In genomic region chr1:42177551-42177981, GRCh38 we compare ENCODE assay signal across 9 cellular contexts. TPM values are rescaled to one million over a fixed set of nuclear protein-coding genes. Genes with fewer than 3 reads are reported as not detected.
DNase-seq lines count a peak whose midpoint lies in the region; ATAC-seq and TF ChIP-seq lines count a peak whose summit lies in the region.
"Had no signal": no experiment of that assay in that cellular context is flagged by ENCODE, and none has a peak within 500 bp of the region (broad histone marks: within the 10 kb centered on the region; RNA-seq: fewer than 3 reads in every experiment).

No MANE protein-coding gene starts in this region.

- H3K27me3 ChIP-seq in breast epithelium (no peaks in the 10 kb centered on the region), upper lobe of right lung (no peaks in the 10 kb centered on the region)

- H3K4me3 ChIP-seq in breast epithelium = no peak overlapping the region
- H3K4me3 ChIP-seq in upper lobe of right lung = no peak overlapping the region

- BruUV-seq in MCF 10A (replicated peaks; lab: Mats Ljungman, UMichigan) = no TSS peak

- H3K36me3 ChIP-seq in breast epithelium (no peaks in the 10 kb centered on the region), upper lobe of right lung (peaks cover 5% of the 10 kb centered on the region)

- CTCF ChIA-PET in MCF 10A (lab: Yijun Ruan, JAX) (interaction anchor here (0.5 to 1.7 kb wide), 9 partner anchors 9 to 279 kb away, joined by 3 to 5 read pairs (median 4); no protein-coding TSS in a partner anchor), WTC11 (lab: Charles Lee) (interaction anchor here (0.8 kb wide), 1 partner anchor 9 kb away, joined by 3 read pairs; no protein-coding TSS in a partner anchor)
- CTCF ChIA-PET in activated CD4-positive, alpha-beta T cell treated with anti-CD3 and anti-CD28 coated beads, Interleukin-2, amount 10 ng/mL, durations not matched to agents 7 days and 5 days (lab: Charles Lee) = no interaction called here

- H3K27ac ChIP-seq in breast epithelium = peak overlapping the region in 1 of 2 donors; percentile 25
- no peak overlapping the region for H3K27ac ChIP-seq in upper lobe of right lung

- peaks cover 23% of the 10 kb centered on the region for H3K4me1 Mint-ChIP-seq in MCF 10A (ENCODE audit: insufficient read depth, unreplicated experiment)
- H3K4me1 Mint-ChIP-seq in WTC11 = peaks cover 7% of the 10 kb centered on the region
- no peaks in the 10 kb centered on the region for H3K4me1 Mint-ChIP-seq in activated CD4-positive, alpha-beta T cell treated with anti-CD3 and anti-CD28 coated beads, Interleukin-2, amount 10 ng/mL, durations not matched to agents 7 days and 5 days

- no peaks in the 10 kb centered on the region for H3K9me3 ChIP-seq in breast epithelium
- H3K9me3 ChIP-seq in upper lobe of right lung = no peaks in the 10 kb centered on the region

- peaks cover 26% of the 10 kb centered on the region for H3K36me3 Mint-ChIP-seq in MCF 10A (ENCODE audit: insufficient read depth, unreplicated experiment)
- H3K36me3 Mint-ChIP-seq in WTC11 = peaks cover 9% of the 10 kb centered on the region; the same call in 1 of the 2 replicates
- peaks cover 3% of the 10 kb centered on the region for H3K36me3 Mint-ChIP-seq in activated CD4-positive, alpha-beta T cell treated with anti-CD3 and anti-CD28 coated beads, Interleukin-2, amount 10 ng/mL, durations not matched to agents 7 days and 5 days (ENCODE audit: low read depth)

- DNase-seq in MCF 10A (ENCODE audit: unreplicated experiment) (peak; percentile 48), breast epithelium (ENCODE audit: low spot score in 2 of 2) (no peak), WTC11 (ENCODE audit: low spot score) (no peak), iris pigment epithelial cell (ENCODE audit: low read depth) (peak; percentile 84), upper lobe of right lung (peak; percentile 78), KG1 (lab: John Stamatoyannopoulos, UW) (no peak)
- DNase-seq in activated CD4-positive, alpha-beta T cell treated with anti-CD3 and anti-CD28 coated beads, Interleukin-2, amount 10 ng/mL, durations not matched to agents 7 days and 5 days = no peak

- H3K4me1 ChIP-seq in breast epithelium (peaks cover 9 to 14% of the 10 kb centered on the region in 2 donors), upper lobe of right lung (peaks cover 51% of the 10 kb centered on the region)

- intact Hi-C loops in MCF 10A (cut with micrococcal nuclease) (loop anchor here (1.0 to 2.0 kb wide), 2 partner anchors 157 to 285 kb away; partner anchors contain the start of gene CCDC30), breast epithelium (cut with DNase I; ENCODE audit: low total_unique reads) (no loop called here), upper lobe of right lung (cut with DNase I) (no loop called here)

- ATAC-seq in WTC11 (no peak), upper lobe of right lung (peak; percentile 58), GM21717 (IDR thresholded peaks at IDR 0.05; ENCODE audit: unreplicated experiment) (no peak)

- POLR2A ChIA-PET in MCF 10A (lab: Yijun Ruan, JAX) (interaction anchor here (0.6 to 0.7 kb wide), 3 partner anchors 25 to 158 kb away, joined by 3 read pairs; no protein-coding TSS in a partner anchor), WTC11 (lab: Charles Lee) (interaction anchor here (0.6 kb wide), 1 partner anchor 129 kb away, joined by 3 read pairs; no protein-coding TSS in a partner anchor)
- POLR2A ChIA-PET in activated CD4-positive, alpha-beta T cell treated with anti-CD3 and anti-CD28 coated beads, Interleukin-2, amount 10 ng/mL, durations not matched to agents 7 days and 5 days (lab: Charles Lee) = no interaction called here

- H3K27ac Mint-ChIP-seq in MCF 10A (ENCODE audit: low read depth, unreplicated experiment) = no peak overlapping the region
- peak overlapping the region; percentile 29; the same call in 1 of the 2 replicates for H3K27ac Mint-ChIP-seq in WTC11
- H3K27ac Mint-ChIP-seq in activated CD4-positive, alpha-beta T cell treated with anti-CD3 and anti-CD28 coated beads, Interleukin-2, amount 10 ng/mL, durations not matched to agents 7 days and 5 days = no peak overlapping the region

- no peak for TF ChIP-seq POLR2A in breast epithelium (IDR thresholded peaks at IDR 0.05)

- no peak overlapping the region for H3K4me3 Mint-ChIP-seq in MCF 10A (ENCODE audit: unreplicated experiment)
- no peak overlapping the region for H3K4me3 Mint-ChIP-seq in WTC11
- H3K4me3 Mint-ChIP-seq in activated CD4-positive, alpha-beta T cell treated with anti-CD3 and anti-CD28 coated beads, Interleukin-2, amount 10 ng/mL, durations not matched to agents 7 days and 5 days = no peak overlapping the region

- TF ChIP-seq CTCF in MCF 10A (IDR thresholded peaks at IDR 0.05; ENCODE audit: unreplicated experiment) (no peak), breast epithelium (IDR thresholded peaks at IDR 0.05) (no peak), WTC11 (IDR thresholded peaks at IDR 0.05) (no peak), upper lobe of right lung (IDR thresholded peaks at IDR 0.05) (no peak)

- H3K27me3 Mint-ChIP-seq in MCF 10A (ENCODE audit: insufficient read depth, unreplicated experiment) (no peaks in the 10 kb centered on the region), WTC11 (ENCODE audit: low read depth) (no peaks in the 10 kb centered on the region)
- no peaks in the 10 kb centered on the region for H3K27me3 Mint-ChIP-seq in activated CD4-positive, alpha-beta T cell treated with anti-CD3 and anti-CD28 coated beads, Interleukin-2, amount 10 ng/mL, durations not matched to agents 7 days and 5 days

- H3K9me3 Mint-ChIP-seq in MCF 10A (ENCODE audit: unreplicated experiment) (no peaks in the 10 kb centered on the region), WTC11 (no peaks in the 10 kb centered on the region)
- H3K9me3 Mint-ChIP-seq in activated CD4-positive, alpha-beta T cell treated with anti-CD3 and anti-CD28 coated beads, Interleukin-2, amount 10 ng/mL, durations not matched to agents 7 days and 5 days = no peaks in the 10 kb centered on the region

TF ChIP-seq in WTC11, 78 proteins besides CTCF, POLR2A, EP300 and RAD21:
- TF ChIP-seq TP53 (CRISPR knock-in tag; IDR thresholded peaks at IDR 0.05) = no peak
- no peak for TF ChIP-seq FOXP1 (CRISPR knock-in tag; IDR thresholded peaks at IDR 0.05; ENCODE audit: borderline replicate concordance)
- no peak for TF ChIP-seq ATF3 (CRISPR knock-in tag; conservative IDR thresholded peaks at IDR 0.05)
- no peak for TF ChIP-seq CREB1 (CRISPR knock-in tag; IDR thresholded peaks at IDR 0.05)
- TF ChIP-seq, protein P1, sequence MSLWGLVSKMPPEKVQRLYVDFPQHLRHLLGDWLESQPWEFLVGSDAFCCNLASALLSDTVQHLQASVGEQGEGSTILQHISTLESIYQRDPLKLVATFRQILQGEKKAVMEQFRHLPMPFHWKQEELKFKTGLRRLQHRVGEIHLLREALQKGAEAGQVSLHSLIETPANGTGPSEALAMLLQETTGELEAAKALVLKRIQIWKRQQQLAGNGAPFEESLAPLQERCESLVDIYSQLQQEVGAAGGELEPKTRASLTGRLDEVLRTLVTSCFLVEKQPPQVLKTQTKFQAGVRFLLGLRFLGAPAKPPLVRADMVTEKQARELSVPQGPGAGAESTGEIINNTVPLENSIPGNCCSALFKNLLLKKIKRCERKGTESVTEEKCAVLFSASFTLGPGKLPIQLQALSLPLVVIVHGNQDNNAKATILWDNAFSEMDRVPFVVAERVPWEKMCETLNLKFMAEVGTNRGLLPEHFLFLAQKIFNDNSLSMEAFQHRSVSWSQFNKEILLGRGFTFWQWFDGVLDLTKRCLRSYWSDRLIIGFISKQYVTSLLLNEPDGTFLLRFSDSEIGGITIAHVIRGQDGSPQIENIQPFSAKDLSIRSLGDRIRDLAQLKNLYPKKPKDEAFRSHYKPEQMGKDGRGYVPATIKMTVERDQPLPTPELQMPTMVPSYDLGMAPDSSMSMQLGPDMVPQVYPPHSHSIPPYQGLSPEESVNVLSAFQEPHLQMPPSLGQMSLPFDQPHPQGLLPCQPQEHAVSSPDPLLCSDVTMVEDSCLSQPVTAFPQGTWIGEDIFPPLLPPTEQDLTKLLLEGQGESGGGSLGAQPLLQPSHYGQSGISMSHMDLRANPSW (CRISPR knock-in tag; conservative IDR thresholded peaks at IDR 0.05; ENCODE audit: low read depth) = no peak
- TF ChIP-seq SOX15 (CRISPR knock-in tag; IDR thresholded peaks at IDR 0.05) = no peak

RNA-seq across cellular contexts. Expression of gene GUCA2A, which starts 13.0 kb away (rescaled TPM):
- not detected in 2 replicates for total RNA-seq in MCF 10A (2022)
- 1 to 10 TPM in 1 of 3 donors, not detected in 2; 8.8 TPM for total RNA-seq in breast epithelium
- total RNA-seq in WTC11 (2021) = not detected in 3 replicates
- not detected for total RNA-seq in upper lobe of right lung
- not detected for total RNA-seq in activated CD4-positive, alpha-beta T cell treated with anti-CD3 and anti-CD28 coated beads, Interleukin-2, amount 10 ng/mL, durations not matched to agents 7 days and 5 days
- total RNA-seq: esophagus mucosa had no signal

RNA-seq across cellular contexts. Expression of gene GUCA2B, which starts 24.4 kb away (rescaled TPM):
- total RNA-seq in MCF 10A (2022) (not detected in 2 replicates), breast epithelium (not detected), WTC11 (2021) (not detected in 3 replicates), upper lobe of right lung (not detected)
- total RNA-seq in activated CD4-positive, alpha-beta T cell treated with anti-CD3 and anti-CD28 coated beads, Interleukin-2, amount 10 ng/mL, durations not matched to agents 7 days and 5 days = not detected
- total RNA-seq: esophagus mucosa had no signal

Comparison
In these comparisons a context has a peak if more than half of its experiments do, and no peak if none do; other contexts are left out.
1. DNase-seq: peak in MCF 10A (single experiment), iris pigment epithelial cell (single experiment) and upper lobe of right lung (single experiment); none in breast epithelium (0 of 2), WTC11 (single experiment), KG1 (single experiment) and activated CD4-positive, alpha-beta T cell treated with anti-CD3 and anti-CD28 coated beads, Interleukin-2, amount 10 ng/mL, durations not matched to agents 7 days and 5 days (single experiment).